In genomic region chr14:32055175-32055574, GRCh38 we compare ENCODE assay signal across 3 cellular contexts.
A peak's percentile ranks its signal among the peaks of the same experiment; 100 is the strongest.
TF ChIP-seq lines count a peak whose summit lies in the region.

No MANE protein-coding gene starts in this region.

TF ChIP-seq in HepG2, 621 proteins besides CTCF, POLR2A, EP300 and RAD21:
- TF ChIP-seq CEBPB (IDR thresholded peaks at IDR 0.05; ENCODE audit: borderline replicate concordance, low read depth, low read length), result peak; percentile 75; the same call in 1 of the 2 replicates
- no peak for TF ChIP-seq ZNF558 (CRISPR knock-in tag; IDR thresholded peaks at IDR 0.05; ENCODE audit: borderline replicate concordance)
- TF ChIP-seq, protein P1, sequence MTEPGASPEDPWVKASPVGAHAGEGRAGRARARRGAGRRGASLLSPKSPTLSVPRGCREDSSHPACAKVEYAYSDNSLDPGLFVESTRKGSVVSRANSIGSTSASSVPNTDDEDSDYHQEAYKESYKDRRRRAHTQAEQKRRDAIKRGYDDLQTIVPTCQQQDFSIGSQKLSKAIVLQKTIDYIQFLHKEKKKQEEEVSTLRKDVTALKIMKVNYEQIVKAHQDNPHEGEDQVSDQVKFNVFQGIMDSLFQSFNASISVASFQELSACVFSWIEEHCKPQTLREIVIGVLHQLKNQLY (CRISPR knock-in tag; IDR thresholded peaks at IDR 0.05), result no peak
- no peak for TF ChIP-seq CSRNP2 (CRISPR knock-in tag; conservative IDR thresholded peaks at IDR 0.05; ENCODE audit: low read depth)
- no peak for TF ChIP-seq SNAI1 (CRISPR knock-in tag; IDR thresholded peaks at IDR 0.05; ENCODE audit: borderline replicate concordance)
- peak; percentile 77 for TF ChIP-seq ATF7 (IDR thresholded peaks at IDR 0.05)
- TF ChIP-seq ATF7 (CRISPR knock-in tag; IDR thresholded peaks at IDR 0.05), result no peak

TF ChIP-seq in IMR-90, 13 proteins besides CTCF, POLR2A, EP300 and RAD21:
- TF ChIP-seq CEBPB (IDR thresholded peaks at IDR 0.05; ENCODE audit: low read depth, low read length) (peak; percentile 42; the same call in 1 of the 2 replicates), RFX5 (IDR thresholded peaks at IDR 0.05; ENCODE audit: low read depth, low read length) (no peak)

TF ChIP-seq in neural cell, 6 proteins besides CTCF, POLR2A, EP300 and RAD21:
- TF ChIP-seq, protein P2, sequence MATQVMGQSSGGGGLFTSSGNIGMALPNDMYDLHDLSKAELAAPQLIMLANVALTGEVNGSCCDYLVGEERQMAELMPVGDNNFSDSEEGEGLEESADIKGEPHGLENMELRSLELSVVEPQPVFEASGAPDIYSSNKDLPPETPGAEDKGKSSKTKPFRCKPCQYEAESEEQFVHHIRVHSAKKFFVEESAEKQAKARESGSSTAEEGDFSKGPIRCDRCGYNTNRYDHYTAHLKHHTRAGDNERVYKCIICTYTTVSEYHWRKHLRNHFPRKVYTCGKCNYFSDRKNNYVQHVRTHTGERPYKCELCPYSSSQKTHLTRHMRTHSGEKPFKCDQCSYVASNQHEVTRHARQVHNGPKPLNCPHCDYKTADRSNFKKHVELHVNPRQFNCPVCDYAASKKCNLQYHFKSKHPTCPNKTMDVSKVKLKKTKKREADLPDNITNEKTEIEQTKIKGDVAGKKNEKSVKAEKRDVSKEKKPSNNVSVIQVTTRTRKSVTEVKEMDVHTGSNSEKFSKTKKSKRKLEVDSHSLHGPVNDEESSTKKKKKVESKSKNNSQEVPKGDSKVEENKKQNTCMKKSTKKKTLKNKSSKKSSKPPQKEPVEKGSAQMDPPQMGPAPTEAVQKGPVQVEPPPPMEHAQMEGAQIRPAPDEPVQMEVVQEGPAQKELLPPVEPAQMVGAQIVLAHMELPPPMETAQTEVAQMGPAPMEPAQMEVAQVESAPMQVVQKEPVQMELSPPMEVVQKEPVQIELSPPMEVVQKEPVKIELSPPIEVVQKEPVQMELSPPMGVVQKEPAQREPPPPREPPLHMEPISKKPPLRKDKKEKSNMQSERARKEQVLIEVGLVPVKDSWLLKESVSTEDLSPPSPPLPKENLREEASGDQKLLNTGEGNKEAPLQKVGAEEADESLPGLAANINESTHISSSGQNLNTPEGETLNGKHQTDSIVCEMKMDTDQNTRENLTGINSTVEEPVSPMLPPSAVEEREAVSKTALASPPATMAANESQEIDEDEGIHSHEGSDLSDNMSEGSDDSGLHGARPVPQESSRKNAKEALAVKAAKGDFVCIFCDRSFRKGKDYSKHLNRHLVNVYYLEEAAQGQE (IDR thresholded peaks at IDR 0.05; ENCODE audit: borderline replicate concordance), result no peak
- TF ChIP-seq POLR2AphosphoS5 (IDR thresholded peaks at IDR 0.05) (peak; percentile 10), EZH2 (IDR thresholded peaks at IDR 0.05; ENCODE audit: borderline replicate concordance, insufficient read depth, low read length, poor library complexity, severe bottlenecking) (no peak)
